1 cellular context compared by ENCODE assay signal in the genomic region with DNA sequence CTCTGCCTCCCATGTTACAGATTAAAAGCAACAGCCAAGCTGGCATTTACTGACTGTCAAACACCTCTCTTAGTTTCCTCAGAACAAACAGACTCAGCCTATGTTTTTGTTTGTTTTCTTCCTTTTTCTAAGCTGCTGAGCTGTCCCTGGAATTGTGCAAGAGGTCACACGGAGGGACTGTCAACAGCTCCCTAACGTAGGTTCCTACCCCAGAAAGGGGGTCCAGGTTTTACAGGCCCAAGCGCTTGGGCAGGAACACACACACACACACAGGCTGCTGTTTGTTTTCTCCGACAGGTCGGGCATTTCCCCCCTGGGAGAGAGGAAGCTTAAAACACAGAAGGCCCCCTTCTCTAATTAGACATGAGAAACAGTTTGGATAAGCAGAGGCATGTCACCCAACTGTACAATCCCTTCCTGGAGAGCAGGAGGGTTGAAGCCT.
TF ChIP-seq lines count a peak whose summit lies in the region.

No MANE protein-coding gene starts in this region.

TF ChIP-seq in HepG2, 621 proteins besides CTCF, POLR2A, EP300 and RAD21 (continued from another document and continues in another):
- TF ChIP-seq ZNF597 (CRISPR knock-in tag; IDR thresholded peaks at IDR 0.05) (no peak), NPAS2 (CRISPR knock-in tag; IDR thresholded peaks at IDR 0.05; ENCODE audit: borderline replicate concordance) (no peak), ZNF362 (CRISPR knock-in tag; IDR thresholded peaks at IDR 0.05; ENCODE audit: borderline replicate concordance) (peak; percentile 72; the same call in 1 of the 2 replicates), ZNF407 (CRISPR knock-in tag; IDR thresholded peaks at IDR 0.05; ENCODE audit: not compliant biosample characterization) (no peak), ZNF580 (CRISPR knock-in tag; IDR thresholded peaks at IDR 0.05; ENCODE audit: borderline replicate concordance, low read depth) (peak; percentile 94), TOE1 (CRISPR knock-in tag; IDR thresholded peaks at IDR 0.05) (peak; percentile 67; the same call in 1 of the 2 replicates), ZNF549 (CRISPR knock-in tag; IDR thresholded peaks at IDR 0.05) (no peak), CEBPB (IDR thresholded peaks at IDR 0.05; ENCODE audit: borderline replicate concordance, low read depth, low read length) (peak; percentile 99), ETV5 (CRISPR knock-in tag; IDR thresholded peaks at IDR 0.05; ENCODE audit: borderline replicate concordance) (peak; percentile 93), ZNF337 (CRISPR knock-in tag; IDR thresholded peaks at IDR 0.05; ENCODE audit: borderline replicate concordance, low read depth) (0 out of 2 replicates have a peak, but pooled peaks have one; percentile 56), REXO4 (CRISPR knock-in tag; IDR thresholded peaks at IDR 0.05; ENCODE audit: borderline replicate concordance) (no peak), SP1 (IDR thresholded peaks at IDR 0.05) (no peak), SP1 (CRISPR knock-in tag; IDR thresholded peaks at IDR 0.05) (no peak), ZSCAN25 (CRISPR knock-in tag; IDR thresholded peaks at IDR 0.05) (peak; percentile 99), PHF20 (CRISPR knock-in tag; IDR thresholded peaks at IDR 0.05) (0 out of 2 replicates have a peak, but pooled peaks have one; percentile 19), ZNF496 (CRISPR knock-in tag; IDR thresholded peaks at IDR 0.05; ENCODE audit: insufficient replicate concordance) (no peak), ZNF264 (CRISPR knock-in tag; IDR thresholded peaks at IDR 0.05) (peak; percentile 94), CENPT (CRISPR knock-in tag; IDR thresholded peaks at IDR 0.05; ENCODE audit: low read depth) (no peak), ZNF510 (CRISPR knock-in tag; IDR thresholded peaks at IDR 0.05; ENCODE audit: low read depth) (no peak), KDM6A (CRISPR knock-in tag; IDR thresholded peaks at IDR 0.05; ENCODE audit: low read depth) (peak; percentile 92), ZKSCAN1 (IDR thresholded peaks at IDR 0.05; ENCODE audit: low read length) (no peak), ZFY (CRISPR knock-in tag; IDR thresholded peaks at IDR 0.05) (peak; percentile 79), E2F1 (CRISPR knock-in tag; IDR thresholded peaks at IDR 0.05) (no peak), TGIF2 (CRISPR knock-in tag; IDR thresholded peaks at IDR 0.05) (peak; percentile 81; the same call in 1 of the 2 replicates), ZNF34 (CRISPR knock-in tag; IDR thresholded peaks at IDR 0.05; ENCODE audit: borderline replicate concordance) (0 out of 2 replicates have a peak, but pooled peaks have one; percentile 24), ZNF160 (CRISPR knock-in tag; IDR thresholded peaks at IDR 0.05) (peak; percentile 76; the same call in 1 of the 2 replicates), ZSCAN20 (CRISPR knock-in tag; IDR thresholded peaks at IDR 0.05; ENCODE audit: borderline replicate concordance) (0 out of 2 replicates have a peak, but pooled peaks have one; percentile 10), ASH2L (IDR thresholded peaks at IDR 0.05; ENCODE audit: insufficient read length, low read depth, low read length) (peak; percentile 72), FOXP4 (CRISPR knock-in tag; IDR thresholded peaks at IDR 0.05) (peak; percentile 100), KLF6 (CRISPR knock-in tag; IDR thresholded peaks at IDR 0.05) (peak; percentile 75; the same call in 1 of the 2 replicates), ZNF678 (CRISPR knock-in tag; IDR thresholded peaks at IDR 0.05) (no peak), ZNF564 (CRISPR knock-in tag; IDR thresholded peaks at IDR 0.05) (peak; percentile 78), RBM39 (IDR thresholded peaks at IDR 0.05; ENCODE audit: low read depth, low read length, poor library complexity, severe bottlenecking) (no peak), TCF7 (IDR thresholded peaks at IDR 0.05; ENCODE audit: low read depth) (peak; percentile 94)
- TF ChIP-seq, protein P1, sequence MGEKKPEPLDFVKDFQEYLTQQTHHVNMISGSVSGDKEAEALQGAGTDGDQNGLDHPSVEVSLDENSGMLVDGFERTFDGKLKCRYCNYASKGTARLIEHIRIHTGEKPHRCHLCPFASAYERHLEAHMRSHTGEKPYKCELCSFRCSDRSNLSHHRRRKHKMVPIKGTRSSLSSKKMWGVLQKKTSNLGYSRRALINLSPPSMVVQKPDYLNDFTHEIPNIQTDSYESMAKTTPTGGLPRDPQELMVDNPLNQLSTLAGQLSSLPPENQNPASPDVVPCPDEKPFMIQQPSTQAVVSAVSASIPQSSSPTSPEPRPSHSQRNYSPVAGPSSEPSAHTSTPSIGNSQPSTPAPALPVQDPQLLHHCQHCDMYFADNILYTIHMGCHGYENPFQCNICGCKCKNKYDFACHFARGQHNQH (CRISPR knock-in tag; IDR thresholded peaks at IDR 0.05) = peak; percentile 99
- TF ChIP-seq, protein P2, sequence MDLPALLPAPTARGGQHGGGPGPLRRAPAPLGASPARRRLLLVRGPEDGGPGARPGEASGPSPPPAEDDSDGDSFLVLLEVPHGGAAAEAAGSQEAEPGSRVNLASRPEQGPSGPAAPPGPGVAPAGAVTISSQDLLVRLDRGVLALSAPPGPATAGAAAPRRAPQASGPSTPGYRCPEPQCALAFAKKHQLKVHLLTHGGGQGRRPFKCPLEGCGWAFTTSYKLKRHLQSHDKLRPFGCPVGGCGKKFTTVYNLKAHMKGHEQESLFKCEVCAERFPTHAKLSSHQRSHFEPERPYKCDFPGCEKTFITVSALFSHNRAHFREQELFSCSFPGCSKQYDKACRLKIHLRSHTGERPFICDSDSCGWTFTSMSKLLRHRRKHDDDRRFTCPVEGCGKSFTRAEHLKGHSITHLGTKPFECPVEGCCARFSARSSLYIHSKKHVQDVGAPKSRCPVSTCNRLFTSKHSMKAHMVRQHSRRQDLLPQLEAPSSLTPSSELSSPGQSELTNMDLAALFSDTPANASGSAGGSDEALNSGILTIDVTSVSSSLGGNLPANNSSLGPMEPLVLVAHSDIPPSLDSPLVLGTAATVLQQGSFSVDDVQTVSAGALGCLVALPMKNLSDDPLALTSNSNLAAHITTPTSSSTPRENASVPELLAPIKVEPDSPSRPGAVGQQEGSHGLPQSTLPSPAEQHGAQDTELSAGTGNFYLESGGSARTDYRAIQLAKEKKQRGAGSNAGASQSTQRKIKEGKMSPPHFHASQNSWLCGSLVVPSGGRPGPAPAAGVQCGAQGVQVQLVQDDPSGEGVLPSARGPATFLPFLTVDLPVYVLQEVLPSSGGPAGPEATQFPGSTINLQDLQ (CRISPR knock-in tag; IDR thresholded peaks at IDR 0.05) = no peak
- TF ChIP-seq, protein P3, sequence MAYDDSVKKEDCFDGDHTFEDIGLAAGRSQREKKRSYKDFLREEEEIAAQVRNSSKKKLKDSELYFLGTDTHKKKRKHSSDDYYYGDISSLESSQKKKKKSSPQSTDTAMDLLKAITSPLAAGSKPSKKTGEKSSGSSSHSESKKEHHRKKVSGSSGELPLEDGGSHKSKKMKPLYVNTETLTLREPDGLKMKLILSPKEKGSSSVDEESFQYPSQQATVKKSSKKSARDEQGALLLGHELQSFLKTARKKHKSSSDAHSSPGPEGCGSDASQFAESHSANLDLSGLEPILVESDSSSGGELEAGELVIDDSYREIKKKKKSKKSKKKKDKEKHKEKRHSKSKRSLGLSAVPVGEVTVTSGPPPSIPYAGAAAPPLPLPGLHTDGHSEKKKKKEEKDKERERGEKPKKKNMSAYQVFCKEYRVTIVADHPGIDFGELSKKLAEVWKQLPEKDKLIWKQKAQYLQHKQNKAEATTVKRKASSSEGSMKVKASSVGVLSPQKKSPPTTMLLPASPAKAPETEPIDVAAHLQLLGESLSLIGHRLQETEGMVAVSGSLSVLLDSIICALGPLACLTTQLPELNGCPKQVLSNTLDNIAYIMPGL (CRISPR knock-in tag; IDR thresholded peaks at IDR 0.05; ENCODE audit: borderline replicate concordance in 1 of 2, low read depth in 1 of 2) = peak; percentile 28 to 58; a peak in 1 of 4 replicates
